10 cellular contexts compared by ENCODE assay signal in the genomic region with DNA sequence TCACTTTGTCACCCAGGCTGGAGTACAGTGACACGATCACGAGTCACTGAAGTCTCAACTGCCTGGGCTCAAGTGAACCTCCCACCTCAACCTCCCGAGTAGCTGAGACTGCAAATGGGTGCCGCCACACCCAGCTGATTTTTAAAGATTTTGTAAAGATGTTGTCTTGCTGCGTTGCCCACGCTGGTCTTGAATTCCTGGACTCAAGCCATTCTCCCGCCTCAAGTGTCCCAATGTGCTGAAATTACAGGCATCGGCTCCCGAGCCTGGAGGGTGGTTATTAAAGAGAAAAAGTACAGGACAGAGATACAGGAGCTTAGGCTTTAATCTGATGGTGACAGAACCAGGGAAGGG. TPM values are rescaled to one million over a fixed set of nuclear protein-coding genes. Genes with fewer than 3 reads are reported as not detected.
A peak's percentile ranks its signal among the peaks of the same experiment; 100 is the strongest.
DNase-seq lines count a peak whose midpoint lies in the region; ATAC-seq and TF ChIP-seq lines count a peak whose summit lies in the region.
"Had no signal": no experiment of that assay in that cellular context is flagged by ENCODE, and none has a peak within 500 bp of the region (broad histone marks: within the 10 kb centered on the region; RNA-seq: fewer than 3 reads in every experiment).

No MANE protein-coding gene starts in this region.

- H3K4me1 ChIP-seq in Caco-2 (peaks cover 13% of the 10 kb centered on the region; the same call in 1 of the 2 replicates), Panc1 (ENCODE audit: control insufficient read depth, insufficient read depth, low read length) (peaks cover 17% of the 10 kb centered on the region)

- H3K27ac ChIP-seq in Panc1 (ENCODE audit: low read length) (peak overlapping the region; percentile 15; the same call in 1 of the 2 replicates), epithelial cell of prostate (peak overlapping the region; percentile 89)

- intact Hi-C loops in Caco-2 (cut with micrococcal nuclease; ENCODE audit: unreplicated experiment) (loop anchor here (10.0 kb wide), 1 partner anchor 311 kb away; a partner anchor contains a TSS), Panc1 (cut with micrococcal nuclease; ENCODE audit: unreplicated experiment) (no loop called here)

- H3K4me1 Mint-ChIP-seq in Caco-2 (ENCODE audit: low read depth, unreplicated experiment) (peaks cover 8% of the 10 kb centered on the region), neural crest cell (peaks cover 25% of the 10 kb centered on the region)

- H3K4me3 Mint-ChIP-seq in Caco-2 (ENCODE audit: unreplicated experiment) (no peak overlapping the region), neural crest cell (peak overlapping the region; percentile 79)

- POLR2A ChIA-PET in Caco-2 (lab: Charles Lee): no interaction called here
- POLR2A ChIA-PET in Panc1 (lab: Charles Lee): interaction anchor here (0.6 kb wide), 2 partner anchors 39 to 129 kb away, joined by 6 to 13 read pairs; no protein-coding TSS in a partner anchor

- CTCF ChIA-PET in Caco-2 (lab: Charles Lee): no interaction called here
- CTCF ChIA-PET in Panc1 (lab: Charles Lee): no interaction called here

- no peaks in the 10 kb centered on the region for H3K9me3 ChIP-seq in Caco-2
- H3K9me3 ChIP-seq in Panc1 (ENCODE audit: control insufficient read depth, insufficient read depth, low read depth, low read length): no peaks in the 10 kb centered on the region

- H3K27me3 Mint-ChIP-seq in Caco-2 (ENCODE audit: insufficient read depth, unreplicated experiment) (no peaks in the 10 kb centered on the region), neural crest cell (ENCODE audit: low read depth) (no peaks in the 10 kb centered on the region)

- H3K27me3 ChIP-seq in Caco-2 (replicated peaks; ENCODE audit: control insufficient read depth, insufficient read depth, low read length): no peaks in the 10 kb centered on the region
- H3K27me3 ChIP-seq in Panc1 (ENCODE audit: control insufficient read depth, insufficient read depth, low read length): no peaks in the 10 kb centered on the region

- no peak for ATAC-seq in Panc1
- ATAC-seq: sciatic nerve had no signal

- H3K27ac Mint-ChIP-seq in Caco-2 (ENCODE audit: unreplicated experiment): peak overlapping the region; percentile 98
- no peak overlapping the region for H3K27ac Mint-ChIP-seq in neural crest cell (ENCODE audit: unreplicated experiment)

- no peak for TF ChIP-seq CTCF in Caco-2 (IDR thresholded peaks at IDR 0.05; ENCODE audit: insufficient read depth in 1 of 2, low read depth in 1 of 2, low read length in 1 of 2, severe bottlenecking in 1 of 2, unreplicated experiment in 1 of 2)
- TF ChIP-seq CTCF in Panc1 (IDR thresholded peaks at IDR 0.05): no peak
- no peak for TF ChIP-seq CTCF in neural crest cell (conservative IDR thresholded peaks at IDR 0.05)

- H3K36me3 Mint-ChIP-seq in Caco-2 (ENCODE audit: insufficient read depth, unreplicated experiment) (peaks cover 31% of the 10 kb centered on the region), neural crest cell (ENCODE audit: low read depth) (peaks cover 7% of the 10 kb centered on the region)

- H3K36me3 ChIP-seq in Caco-2 (ENCODE audit: control insufficient read depth, insufficient read depth, low read length) (0 out of 2 replicates have a peak, but pooled peaks cover 2% of the 10 kb centered on the region), Panc1 (ENCODE audit: control insufficient read depth, insufficient read depth, low read length) (no peaks in the 10 kb centered on the region)

- BruUV-seq in Caco-2 (replicated peaks; lab: Mats Ljungman, UMichigan) (no TSS peak), Panc1 (replicated peaks; lab: Mats Ljungman, UMichigan) (no TSS peak)

- H3K9me3 Mint-ChIP-seq in Caco-2 (ENCODE audit: unreplicated experiment) (peaks cover 17% of the 10 kb centered on the region), neural crest cell (peaks cover 3% of the 10 kb centered on the region)

- in situ Hi-C loops in Panc1 (cut with HindIII; ENCODE audit: low pct_unique_long_range_greater_than_20kb, low sequenced_read_pairs): no loop called here

- H3K4me3 ChIP-seq in Caco-2 (ENCODE audit: low read depth, low read length) (no peak overlapping the region), Panc1 (ENCODE audit: low read depth in 2 of 2, low read length in 2 of 2) (peak overlapping the region; percentile 71 to 91)

- no peak for DNase-seq in Caco-2
- no peak for DNase-seq in Panc1 (ENCODE audit: low read depth, low spot score)
- DNase-seq in epithelial cell of prostate (ENCODE audit: low read depth, low spot score): no peak
- no peak for DNase-seq in neural crest cell (ENCODE audit: low read depth, low spot score)
- DNase-seq in central memory CD4-positive, alpha-beta T cell: no peak
- DNase-seq in activated T-cell treated with anti-CD3 and anti-CD28 coated beads for 4 hours: no peak
- DNase-seq in cortex of kidney (lab: John Stamatoyannopoulos, UW): no peak
- DNase-seq in NCI-H1436 (lab: John Stamatoyannopoulos, UW): no peak
- DNase-seq: NCI-H446 had no signal

RNA-seq across cellular contexts. Expression of a gene that starts 55.1 kb away (rescaled TPM):
- total RNA-seq in Caco-2 (2022) (17.0 and 17.3 TPM in 2 replicates), Panc1 (2021; ENCODE audit: unreplicated experiment) (28.0 TPM), neural crest cell (16.8 and 20.2 TPM in 2 replicates)
- polyA plus RNA-seq in Panc1 (2012; ENCODE audit: insufficient read length): 22.4 TPM

RNA-seq across cellular contexts. Expression of a gene that starts 56.8 kb away (rescaled TPM):
- total RNA-seq in Caco-2 (2022): 20.3 and 21.2 TPM in 2 replicates
- total RNA-seq in Panc1 (2021; ENCODE audit: unreplicated experiment): 27.3 TPM
- 22.9 TPM for polyA plus RNA-seq in Panc1 (2012; ENCODE audit: insufficient read length)
- total RNA-seq in neural crest cell: 17.0 and 17.7 TPM in 2 replicates
